In the genomic region with DNA sequence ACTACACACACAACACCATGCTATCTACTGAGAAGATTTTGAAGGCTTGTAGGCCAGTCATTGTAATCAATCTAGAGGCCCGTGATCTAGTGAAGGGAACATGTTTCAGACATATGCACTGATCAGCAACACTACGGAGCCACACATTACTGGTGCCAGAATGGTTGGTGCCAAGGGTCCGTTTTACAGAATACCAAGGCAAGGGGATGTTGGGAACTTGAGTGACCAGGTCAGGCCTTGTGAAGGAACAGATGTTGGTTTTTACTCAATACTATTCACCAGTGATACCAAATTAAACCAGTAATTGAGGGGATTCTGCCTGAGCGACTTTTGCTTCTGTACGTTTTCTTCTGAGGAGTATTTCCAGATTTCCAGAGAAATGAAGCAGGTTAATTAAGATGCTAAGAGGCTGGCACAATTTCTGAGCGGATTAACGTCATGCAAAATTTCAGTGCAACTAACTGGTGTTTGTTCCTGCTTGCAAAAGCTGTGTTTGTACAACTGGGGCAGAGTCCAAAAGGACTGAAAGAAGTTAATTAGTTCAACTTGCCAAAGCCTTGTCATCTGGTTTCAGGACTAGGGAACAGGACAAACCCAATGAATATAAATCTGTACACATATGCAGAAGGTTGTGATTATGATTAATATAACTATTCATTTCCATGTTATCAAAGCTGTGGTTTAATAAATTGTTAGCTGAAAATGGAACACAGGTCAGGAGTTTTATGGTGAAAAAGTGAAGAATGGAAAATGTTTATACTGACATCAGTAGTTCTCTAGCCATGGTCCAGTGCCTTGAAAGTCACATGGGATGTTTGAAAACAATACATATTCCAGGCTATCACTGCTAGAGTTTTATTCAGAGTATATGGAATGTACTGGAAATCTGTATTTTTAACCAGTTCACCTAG, we compare ENCODE assay signal across 1 cellular context.
TF ChIP-seq lines count a peak whose summit lies in the region.

No MANE protein-coding gene starts in this region.

TF ChIP-seq in HepG2, 621 proteins besides CTCF, POLR2A, EP300 and RAD21 (continued from another document and continues in another):
- TF ChIP-seq, protein P1, sequence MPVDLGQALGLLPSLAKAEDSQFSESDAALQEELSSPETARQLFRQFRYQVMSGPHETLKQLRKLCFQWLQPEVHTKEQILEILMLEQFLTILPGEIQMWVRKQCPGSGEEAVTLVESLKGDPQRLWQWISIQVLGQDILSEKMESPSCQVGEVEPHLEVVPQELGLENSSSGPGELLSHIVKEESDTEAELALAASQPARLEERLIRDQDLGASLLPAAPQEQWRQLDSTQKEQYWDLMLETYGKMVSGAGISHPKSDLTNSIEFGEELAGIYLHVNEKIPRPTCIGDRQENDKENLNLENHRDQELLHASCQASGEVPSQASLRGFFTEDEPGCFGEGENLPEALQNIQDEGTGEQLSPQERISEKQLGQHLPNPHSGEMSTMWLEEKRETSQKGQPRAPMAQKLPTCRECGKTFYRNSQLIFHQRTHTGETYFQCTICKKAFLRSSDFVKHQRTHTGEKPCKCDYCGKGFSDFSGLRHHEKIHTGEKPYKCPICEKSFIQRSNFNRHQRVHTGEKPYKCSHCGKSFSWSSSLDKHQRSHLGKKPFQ (CRISPR knock-in tag; IDR thresholded peaks at IDR 0.05; ENCODE audit: insufficient replicate concordance): no peak
- TF ChIP-seq TCF12 (IDR thresholded peaks at IDR 0.05) (no peak), TCF12 (CRISPR knock-in tag; IDR thresholded peaks at IDR 0.05) (no peak), ZNF713 (CRISPR knock-in tag; IDR thresholded peaks at IDR 0.05) (no peak), HDAC1 (CRISPR knock-in tag; IDR thresholded peaks at IDR 0.05) (no peak; the same call in 1 of the 2 replicates), ZNF672 (CRISPR knock-in tag; IDR thresholded peaks at IDR 0.05) (no peak), NR2F2 (IDR thresholded peaks at IDR 0.05; ENCODE audit: borderline replicate concordance, low read depth) (no peak), ZNF607 (CRISPR knock-in tag; IDR thresholded peaks at IDR 0.05; ENCODE audit: borderline replicate concordance) (no peak), NR2F6 (IDR thresholded peaks at IDR 0.05) (no peak), NR2F6 (CRISPR knock-in tag; IDR thresholded peaks at IDR 0.05) (no peak), ZNF841 (CRISPR knock-in tag; IDR thresholded peaks at IDR 0.05; ENCODE audit: borderline replicate concordance) (no peak), PITX1 (CRISPR knock-in tag; IDR thresholded peaks at IDR 0.05) (0 out of 2 replicates have a peak, but pooled peaks have one; percentile 33), SIN3A (IDR thresholded peaks at IDR 0.05; ENCODE audit: borderline replicate concordance, low read depth, low read length) (no peak), SNAPC2 (CRISPR knock-in tag; IDR thresholded peaks at IDR 0.05) (no peak), ONECUT2 (CRISPR knock-in tag; IDR thresholded peaks at IDR 0.05) (no peak), ZEB1 (IDR thresholded peaks at IDR 0.05; ENCODE audit: insufficient replicate concordance, low read depth) (no peak), RARG (CRISPR knock-in tag; IDR thresholded peaks at IDR 0.05; ENCODE audit: low read depth) (no peak), ZNF263 (CRISPR knock-in tag; IDR thresholded peaks at IDR 0.05) (no peak), ZNF296 (CRISPR knock-in tag; conservative IDR thresholded peaks at IDR 0.05) (no peak), ZNF33A (CRISPR knock-in tag; IDR thresholded peaks at IDR 0.05; ENCODE audit: borderline replicate concordance) (no peak), SMC3 (IDR thresholded peaks at IDR 0.05; ENCODE audit: low read length) (no peak), FOXA1 (IDR thresholded peaks at IDR 0.05) (no peak), FOXA1 (CRISPR knock-in tag; IDR thresholded peaks at IDR 0.05) (peak; percentile 53), NCOA2 (CRISPR knock-in tag; IDR thresholded peaks at IDR 0.05) (peak; percentile 18; the same call in 1 of the 2 replicates), ZNF260 (CRISPR knock-in tag; IDR thresholded peaks at IDR 0.05; ENCODE audit: borderline replicate concordance, low read depth) (no peak), ZNF367 (CRISPR knock-in tag; IDR thresholded peaks at IDR 0.05; ENCODE audit: borderline replicate concordance) (no peak), NPAS2 (CRISPR knock-in tag; IDR thresholded peaks at IDR 0.05; ENCODE audit: borderline replicate concordance) (no peak), MBNL3 (CRISPR knock-in tag; conservative IDR thresholded peaks at IDR 0.05) (no peak), MAFG (CRISPR knock-in tag; IDR thresholded peaks at IDR 0.05) (no peak), ZNF781 (CRISPR knock-in tag; IDR thresholded peaks at IDR 0.05; ENCODE audit: borderline replicate concordance, not compliant biosample characterization) (no peak), ZNF660 (CRISPR knock-in tag; IDR thresholded peaks at IDR 0.05; ENCODE audit: borderline replicate concordance, low read depth) (no peak)
- TF ChIP-seq, protein P2, sequence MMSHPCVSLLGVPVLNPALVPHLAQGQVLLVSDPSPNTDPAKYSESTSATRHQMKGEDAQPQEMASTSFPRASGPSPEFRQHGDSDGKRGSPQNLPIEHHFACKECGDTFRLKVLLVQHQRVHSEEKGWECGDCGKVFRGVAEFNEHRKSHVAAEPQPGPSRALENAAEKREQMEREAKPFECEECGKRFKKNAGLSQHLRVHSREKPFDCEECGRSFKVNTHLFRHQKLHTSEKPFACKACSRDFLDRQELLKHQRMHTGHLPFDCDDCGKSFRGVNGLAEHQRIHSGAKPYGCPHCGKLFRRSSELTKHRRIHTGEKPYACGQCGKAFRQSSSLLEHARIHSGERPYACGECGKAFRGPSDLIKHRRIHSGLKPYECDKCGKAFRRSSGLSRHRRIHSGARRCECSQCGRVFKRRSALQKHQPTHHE (CRISPR knock-in tag; IDR thresholded peaks at IDR 0.05; ENCODE audit: borderline replicate concordance): no peak
- TF ChIP-seq, protein P3, sequence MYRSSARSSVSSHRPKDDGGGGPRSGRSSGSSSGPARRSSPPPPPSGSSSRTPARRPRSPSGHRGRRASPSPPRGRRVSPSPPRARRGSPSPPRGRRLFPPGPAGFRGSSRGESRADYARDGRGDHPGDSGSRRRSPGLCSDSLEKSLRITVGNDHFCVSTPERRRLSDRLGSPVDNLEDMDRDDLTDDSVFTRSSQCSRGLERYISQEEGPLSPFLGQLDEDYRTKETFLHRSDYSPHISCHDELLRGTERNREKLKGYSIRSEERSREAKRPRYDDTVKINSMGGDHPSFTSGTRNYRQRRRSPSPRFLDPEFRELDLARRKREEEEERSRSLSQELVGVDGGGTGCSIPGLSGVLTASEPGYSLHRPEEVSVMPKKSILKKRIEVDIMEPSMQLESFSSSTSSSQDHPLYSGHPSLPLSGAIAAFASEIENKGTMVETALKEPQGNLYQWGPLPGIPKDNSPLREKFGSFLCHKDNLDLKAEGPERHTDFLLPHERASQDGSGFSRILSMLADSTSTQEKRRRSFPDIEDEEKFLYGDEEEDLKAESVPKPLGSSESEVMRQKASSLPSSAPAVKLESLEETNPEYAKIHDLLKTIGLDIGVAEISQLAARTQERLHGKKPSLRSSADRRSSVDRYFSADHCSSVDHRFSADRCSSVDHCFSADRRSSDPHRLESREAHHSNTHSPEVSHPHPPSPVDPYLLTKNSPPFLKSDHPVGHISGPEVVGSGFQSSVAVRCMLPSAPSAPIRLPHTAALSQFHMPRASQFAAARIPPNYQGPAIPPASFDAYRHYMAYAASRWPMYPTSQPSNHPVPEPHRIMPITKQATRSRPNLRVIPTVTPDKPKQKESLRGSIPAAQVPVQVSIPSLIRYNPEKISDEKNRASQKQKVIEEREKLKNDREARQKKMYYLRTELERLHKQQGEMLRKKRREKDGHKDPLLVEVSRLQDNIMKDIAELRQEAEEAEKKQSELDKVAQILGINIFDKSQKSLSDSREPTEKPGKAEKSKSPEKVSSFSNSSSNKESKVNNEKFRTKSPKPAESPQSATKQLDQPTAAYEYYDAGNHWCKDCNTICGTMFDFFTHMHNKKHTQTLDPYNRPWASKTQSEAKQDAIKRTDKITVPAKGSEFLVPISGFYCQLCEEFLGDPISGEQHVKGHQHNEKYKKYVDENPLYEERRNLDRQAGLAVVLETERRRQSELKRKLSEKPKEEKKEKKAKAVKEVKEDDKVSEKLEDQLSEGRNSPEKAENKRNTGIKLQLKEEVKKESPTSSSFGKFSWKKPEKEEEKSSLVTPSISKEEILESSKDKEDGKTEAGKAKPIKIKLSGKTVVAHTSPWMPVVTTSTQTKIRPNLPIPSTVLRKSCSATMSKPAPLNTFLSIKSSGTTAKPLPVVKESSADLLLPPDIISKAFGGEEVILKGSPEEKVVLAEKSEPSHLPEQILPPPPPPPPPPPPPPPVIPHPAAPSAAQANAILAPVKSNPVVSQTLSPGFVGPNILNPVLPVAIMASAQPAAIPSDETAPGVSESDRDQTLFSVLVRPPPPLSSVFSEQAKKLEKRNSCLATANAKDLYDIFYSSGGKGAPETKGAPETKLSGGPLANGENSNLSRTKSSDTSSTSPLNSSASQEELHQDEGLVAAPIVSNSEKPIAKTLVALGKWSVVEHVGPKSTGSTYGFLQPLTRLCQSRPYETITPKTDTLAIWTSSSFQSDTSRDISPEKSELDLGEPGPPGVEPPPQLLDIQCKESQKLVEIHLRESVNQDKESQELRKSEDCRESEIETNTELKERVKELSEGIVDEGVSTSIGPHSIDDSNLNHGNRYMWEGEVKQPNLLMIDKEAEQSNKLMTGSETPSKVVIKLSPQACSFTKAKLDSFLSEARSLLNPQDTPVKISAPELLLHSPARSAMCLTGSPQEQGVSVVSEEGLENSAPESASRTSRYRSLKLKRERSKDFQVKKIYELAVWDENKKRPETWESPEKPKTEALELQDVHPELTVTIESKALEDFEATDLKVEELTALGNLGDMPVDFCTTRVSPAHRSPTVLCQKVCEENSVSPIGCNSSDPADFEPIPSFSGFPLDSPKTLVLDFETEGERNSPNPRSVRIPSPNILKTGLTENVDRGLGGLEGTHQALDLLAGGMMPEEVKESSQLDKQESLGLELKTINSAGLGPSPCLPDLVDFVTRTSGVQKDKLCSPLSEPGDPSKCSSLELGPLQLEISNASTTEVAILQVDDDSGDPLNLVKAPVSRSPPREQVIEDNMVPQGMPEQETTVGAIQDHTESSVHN (CRISPR knock-in tag; IDR thresholded peaks at IDR 0.05): no peak
- TF ChIP-seq, protein P4, sequence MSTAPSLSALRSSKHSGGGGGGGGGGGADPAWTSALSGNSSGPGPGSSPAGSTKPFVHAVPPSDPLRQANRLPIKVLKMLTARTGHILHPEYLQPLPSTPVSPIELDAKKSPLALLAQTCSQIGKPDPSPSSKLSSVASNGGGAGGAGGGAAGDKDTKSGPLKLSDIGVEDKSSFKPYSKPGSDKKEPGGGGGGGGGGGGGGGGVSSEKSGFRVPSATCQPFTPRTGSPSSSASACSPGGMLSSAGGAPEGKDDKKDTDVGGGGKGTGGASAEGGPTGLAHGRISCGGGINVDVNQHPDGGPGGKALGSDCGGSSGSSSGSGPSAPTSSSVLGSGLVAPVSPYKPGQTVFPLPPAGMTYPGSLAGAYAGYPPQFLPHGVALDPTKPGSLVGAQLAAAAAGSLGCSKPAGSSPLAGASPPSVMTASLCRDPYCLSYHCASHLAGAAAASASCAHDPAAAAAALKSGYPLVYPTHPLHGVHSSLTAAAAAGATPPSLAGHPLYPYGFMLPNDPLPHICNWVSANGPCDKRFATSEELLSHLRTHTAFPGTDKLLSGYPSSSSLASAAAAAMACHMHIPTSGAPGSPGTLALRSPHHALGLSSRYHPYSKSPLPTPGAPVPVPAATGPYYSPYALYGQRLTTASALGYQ (CRISPR knock-in tag; IDR thresholded peaks at IDR 0.05): no peak
- TF ChIP-seq, protein P5, sequence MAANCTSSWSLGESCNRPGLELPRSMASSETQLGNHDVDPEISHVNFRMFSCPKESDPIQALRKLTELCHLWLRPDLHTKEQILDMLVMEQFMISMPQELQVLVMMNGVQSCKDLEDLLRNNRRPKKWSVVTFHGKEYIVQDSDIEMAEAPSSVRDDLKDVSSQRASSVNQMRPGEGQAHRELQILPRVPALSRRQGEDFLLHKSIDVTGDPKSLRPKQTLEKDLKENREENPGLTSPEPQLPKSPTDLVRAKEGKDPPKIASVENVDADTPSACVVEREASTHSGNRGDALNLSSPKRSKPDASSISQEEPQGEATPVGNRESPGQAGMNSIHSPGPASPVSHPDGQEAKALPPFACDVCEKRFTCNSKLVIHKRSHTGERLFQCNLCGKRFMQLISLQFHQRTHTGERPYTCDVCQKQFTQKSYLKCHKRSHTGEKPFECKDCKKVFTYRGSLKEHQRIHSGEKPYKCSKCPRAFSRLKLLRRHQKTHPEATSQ (CRISPR knock-in tag; IDR thresholded peaks at IDR 0.05; ENCODE audit: borderline replicate concordance): no peak
- TF ChIP-seq, protein P6, sequence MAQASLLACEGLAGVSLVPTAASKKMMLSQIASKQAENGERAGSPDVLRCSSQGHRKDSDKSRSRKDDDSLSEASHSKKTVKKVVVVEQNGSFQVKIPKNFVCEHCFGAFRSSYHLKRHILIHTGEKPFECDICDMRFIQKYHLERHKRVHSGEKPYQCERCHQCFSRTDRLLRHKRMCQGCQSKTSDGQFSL (CRISPR knock-in tag; IDR thresholded peaks at IDR 0.05): no peak
- TF ChIP-seq, protein P7, sequence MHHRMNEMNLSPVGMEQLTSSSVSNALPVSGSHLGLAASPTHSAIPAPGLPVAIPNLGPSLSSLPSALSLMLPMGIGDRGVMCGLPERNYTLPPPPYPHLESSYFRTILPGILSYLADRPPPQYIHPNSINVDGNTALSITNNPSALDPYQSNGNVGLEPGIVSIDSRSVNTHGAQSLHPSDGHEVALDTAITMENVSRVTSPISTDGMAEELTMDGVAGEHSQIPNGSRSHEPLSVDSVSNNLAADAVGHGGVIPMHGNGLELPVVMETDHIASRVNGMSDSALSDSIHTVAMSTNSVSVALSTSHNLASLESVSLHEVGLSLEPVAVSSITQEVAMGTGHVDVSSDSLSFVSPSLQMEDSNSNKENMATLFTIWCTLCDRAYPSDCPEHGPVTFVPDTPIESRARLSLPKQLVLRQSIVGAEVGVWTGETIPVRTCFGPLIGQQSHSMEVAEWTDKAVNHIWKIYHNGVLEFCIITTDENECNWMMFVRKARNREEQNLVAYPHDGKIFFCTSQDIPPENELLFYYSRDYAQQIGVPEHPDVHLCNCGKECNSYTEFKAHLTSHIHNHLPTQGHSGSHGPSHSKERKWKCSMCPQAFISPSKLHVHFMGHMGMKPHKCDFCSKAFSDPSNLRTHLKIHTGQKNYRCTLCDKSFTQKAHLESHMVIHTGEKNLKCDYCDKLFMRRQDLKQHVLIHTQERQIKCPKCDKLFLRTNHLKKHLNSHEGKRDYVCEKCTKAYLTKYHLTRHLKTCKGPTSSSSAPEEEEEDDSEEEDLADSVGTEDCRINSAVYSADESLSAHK (CRISPR knock-in tag; IDR thresholded peaks at IDR 0.05; ENCODE audit: borderline replicate concordance): no peak
